In genomic region chr2:168500516-168500915, GRCh38 we compare ENCODE assay signal across 27 cellular contexts.
"Had no signal": no experiment of that assay in that cellular context is flagged by ENCODE, and none has a peak within 500 bp of the region (broad histone marks: within the 10 kb centered on the region; RNA-seq: fewer than 3 reads in every experiment).

No MANE protein-coding gene starts in this region.

- H3K27me3 ChIP-seq: ascending aorta, breast epithelium, colonic mucosa, dorsolateral prefrontal cortex, esophagus squamous epithelium, gastroesophageal sphincter, heart left ventricle, spleen, vagina had no signal

- H3K27ac ChIP-seq: ascending aorta, breast epithelium, colonic mucosa, dorsolateral prefrontal cortex, esophagus squamous epithelium, gastroesophageal sphincter, heart left ventricle, spleen, thoracic aorta, vagina had no signal

- H3K9me3 Mint-ChIP-seq: effector memory CD8-positive, alpha-beta T cell had no signal

- H3K9me3 ChIP-seq: ascending aorta, breast epithelium, colonic mucosa, esophagus squamous epithelium, gastroesophageal sphincter, thoracic aorta, vagina had no signal

- H3K27me3 Mint-ChIP-seq: activated naive CD4-positive, alpha-beta T cell treated with anti-CD3 and anti-CD28 coated beads, Interleukin-2, amount 50 U/mL, for 24 hours; naive B cell; type B pancreatic cell had no signal

- H3K36me3 ChIP-seq: ascending aorta, breast epithelium, colonic mucosa, esophagus squamous epithelium, gastroesophageal sphincter, heart left ventricle, thoracic aorta, vagina had no signal

- H3K4me1 Mint-ChIP-seq: central memory CD8-positive, alpha-beta T cell had no signal

- H3K27ac Mint-ChIP-seq: activated CD8-positive, alpha-beta T cell treated with anti-CD3 and anti-CD28 coated beads, Interleukin-2, amount 10 ng/mL, durations not matched to agents 7 days and 5 days; activated T-helper 1 cell treated with anti-CD3 and anti-CD28 coated beads, Interleukin-12 subunit alpha, Interleukin-12 subunit beta, Interleukin-2, Interleukin-4 antibody, amounts not matched to agents 30 ng/mL and 10 ng/mL and 1 ng/mL, durations not matched to agents 14 hours and 24 hours and 36 hours; effector memory CD8-positive, alpha-beta T cell; type B pancreatic cell had no signal

- H3K4me3 ChIP-seq: ascending aorta, breast epithelium, colonic mucosa, dorsolateral prefrontal cortex, esophagus squamous epithelium, gastroesophageal sphincter, heart left ventricle, spleen, thoracic aorta, vagina had no signal

- DNase-seq: activated CD4-positive, alpha-beta T cell treated with anti-CD3 and anti-CD28 coated beads for 1 hour; activated CD4-positive, alpha-beta T cell treated with anti-CD3 and anti-CD28 coated beads, Interleukin-2, amount 50 U/mL, for 1 hour; activated CD8-positive, alpha-beta T cell treated with anti-CD3 and anti-CD28 coated beads, Interleukin-2, amount 10 ng/mL, durations not matched to agents 7 days and 5 days; activated gamma-delta T cell; colonic mucosa; dorsolateral prefrontal cortex; effector memory CD8-positive, alpha-beta T cell; esophagus squamous epithelium; heart left ventricle; islet precursor cell; left cardiac atrium; naive B cell; posterior cingulate gyrus; spleen; stimulated activated CD4-positive, alpha-beta T cell treated with anti-CD3 and anti-CD28 coated beads, Interleukin-4, amount 100 ng/mL, for 1 hour; stimulated activated naive CD4-positive, alpha-beta T cell treated with Interleukin-2 at 50 U/mL for 16 hours; T-helper 9 cell had no signal

- H3K4me3 Mint-ChIP-seq: activated CD8-positive, alpha-beta T cell treated with anti-CD3 and anti-CD28 coated beads, Interleukin-2, amount 10 ng/mL, durations not matched to agents 7 days and 5 days; activated naive CD4-positive, alpha-beta T cell treated with anti-CD3 and anti-CD28 coated beads, Interleukin-2, amount 50 U/mL, for 24 hours; activated T-helper 1 cell treated with anti-CD3 and anti-CD28 coated beads, Interleukin-12 subunit alpha, Interleukin-12 subunit beta, Interleukin-2, Interleukin-4 antibody, amounts not matched to agents 30 ng/mL and 10 ng/mL and 1 ng/mL, durations not matched to agents 14 hours and 24 hours and 36 hours; central memory CD8-positive, alpha-beta T cell; effector memory CD8-positive, alpha-beta T cell; naive B cell; neural crest cell; type B pancreatic cell had no signal

- H3K4me1 ChIP-seq: ascending aorta, breast epithelium, colonic mucosa, spleen, vagina had no signal

- ATAC-seq: activated CD8-positive, alpha-beta T cell treated with anti-CD3 and anti-CD28 coated beads, Interleukin-2, amount 10 ng/mL, durations not matched to agents 7 days and 5 days; effector memory CD8-positive, alpha-beta T cell; gastroesophageal sphincter; heart left ventricle; left cardiac atrium had no signal
